ENCODE assay signal across 13 cellular contexts in the genomic region with DNA sequence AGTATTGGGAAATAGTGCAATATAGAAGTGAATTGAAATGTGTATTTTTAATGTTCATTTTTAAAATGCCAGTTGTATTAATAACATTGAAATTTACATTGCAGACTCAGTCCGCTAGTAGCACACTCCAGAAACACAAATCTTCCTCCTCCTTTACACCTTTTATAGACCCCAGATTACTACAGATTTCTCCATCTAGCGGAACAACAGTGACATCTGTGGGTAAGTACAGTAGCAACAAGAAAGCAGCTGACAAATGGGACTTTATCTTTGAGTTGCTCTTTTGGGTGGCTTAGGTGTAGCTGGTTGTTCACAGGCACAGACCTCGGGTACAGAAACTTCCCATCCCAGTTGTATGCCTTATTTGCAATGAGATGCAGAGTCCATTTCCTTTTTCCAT.
DNase-seq lines count a peak whose midpoint lies in the region; ATAC-seq, FAIRE-seq and TF ChIP-seq lines count a peak whose summit lies in the region.
"Had no signal": no experiment of that assay in that cellular context is flagged by ENCODE, and none has a peak within 500 bp of the region (broad histone marks: within the 10 kb centered on the region; RNA-seq: fewer than 3 reads in every experiment).

No MANE protein-coding gene starts in this region.

- no peaks in the 10 kb centered on the region for H3K27me3 Mint-ChIP-seq in CD8-positive, alpha-beta T cell (ENCODE audit: low read depth)
- H3K27me3 Mint-ChIP-seq: activated naive CD4-positive, alpha-beta T cell treated with anti-CD3 and anti-CD28 coated beads, Interleukin-2, amount 10 ng/mL, durations not matched to agents 7 days and 5 days had no signal

- H3K9ac ChIP-seq in kidney (ENCODE audit: low read length in 2 of 2), result no peak overlapping the region

- no peaks in the 10 kb centered on the region for H3K9me3 ChIP-seq in CD8-positive, alpha-beta T cell (ENCODE audit: low read length)
- H3K9me3 ChIP-seq in kidney (ENCODE audit: control insufficient read depth in 1 of 2, low read length in 2 of 2), result no peaks in the 10 kb centered on the region
- H3K9me3 ChIP-seq: spleen had no signal

- no peak overlapping the region for H3K27ac ChIP-seq in CD8-positive, alpha-beta T cell (ENCODE audit: low read depth, low read length)
- H3K27ac ChIP-seq in kidney (ENCODE audit: low read depth in 2 of 2, low read length in 2 of 2), result no peak overlapping the region
- H3K27ac ChIP-seq: spleen had no signal

- H3K36me3 ChIP-seq in CD8-positive, alpha-beta T cell (ENCODE audit: insufficient read depth, low read length), result peaks cover 65% of the 10 kb centered on the region
- H3K36me3 ChIP-seq in kidney (ENCODE audit: control insufficient read depth in 1 of 2, insufficient read depth in 2 of 2, low read length in 2 of 2), result peaks cover 39 to 41% of the 10 kb centered on the region in 2 donors

- peaks cover 93% of the 10 kb centered on the region for H3K36me3 Mint-ChIP-seq in CD8-positive, alpha-beta T cell

- no peaks in the 10 kb centered on the region for H3K4me1 Mint-ChIP-seq in CD8-positive, alpha-beta T cell (ENCODE audit: low read depth)
- H3K4me1 Mint-ChIP-seq: activated naive CD4-positive, alpha-beta T cell treated with anti-CD3 and anti-CD28 coated beads, Interleukin-2, amount 10 ng/mL, durations not matched to agents 7 days and 5 days had no signal

- CTCF ChIA-PET in CD8-positive, alpha-beta T cell (lab: Charles Lee), result interaction anchor here (0.9 to 2.2 kb wide), 4 partner anchors 10 to 532 kb away, joined by 3 to 8 read pairs (median 5); no protein-coding TSS in a partner anchor

- no peak overlapping the region for H3K4me3 ChIP-seq in CD8-positive, alpha-beta T cell (ENCODE audit: low read depth, low read length)
- no peak overlapping the region for H3K4me3 ChIP-seq in kidney (ENCODE audit: low read length in 2 of 2)
- H3K4me3 ChIP-seq: lung, spleen had no signal

- no peak for TF ChIP-seq CTCF in CD8-positive, alpha-beta T cell (IDR thresholded peaks at IDR 0.05)
- TF ChIP-seq CTCF in GM13977 (IDR thresholded peaks at IDR 0.05; ENCODE audit: extremely low read depth, insufficient read depth, missing control alignments) (peak; percentile 42), kidney (IDR thresholded peaks at IDR 0.05; ENCODE audit: borderline replicate concordance, extremely low read depth, insufficient read depth) (peak; percentile 16), omental fat pad (IDR thresholded peaks at IDR 0.05) (no peak)

- no peak for ATAC-seq in CD8-positive, alpha-beta T cell
- no peak for ATAC-seq in omental fat pad (ENCODE audit: low FRiP score)

- FAIRE-seq in kidney (lab: Jason Lieb, UNC), result no peak
- FAIRE-seq: GM12891 had no signal

- in situ Hi-C loops in GM13977 (cut with MboI; ENCODE audit: low pct_unique_long_range_greater_than_20kb, low sequenced_read_pairs, unreplicated experiment), result no loop called here

- no peak overlapping the region for H3K4me3 Mint-ChIP-seq in CD8-positive, alpha-beta T cell
- H3K4me3 Mint-ChIP-seq: activated naive CD4-positive, alpha-beta T cell treated with anti-CD3 and anti-CD28 coated beads, Interleukin-2, amount 10 ng/mL, durations not matched to agents 7 days and 5 days had no signal

- intact Hi-C loops in CD8-positive, alpha-beta T cell (cut with DNase I, micrococcal nuclease), result loop anchor here in 1 of 2 experiments (5.0 kb wide), 1 partner anchor 456 kb away; no protein-coding TSS in a partner anchor
- intact Hi-C loops in kidney (cut with DNase I), result no loop called here

- H3K4me1 ChIP-seq in CD8-positive, alpha-beta T cell (ENCODE audit: insufficient read depth, low read length), result no peaks in the 10 kb centered on the region
- H3K4me1 ChIP-seq in kidney (ENCODE audit: control insufficient read depth in 1 of 2, insufficient read depth in 1 of 2, low read depth in 1 of 2, low read length in 2 of 2), result no peaks in the 10 kb centered on the region
- H3K4me1 ChIP-seq: spleen had no signal

- no peaks in the 10 kb centered on the region for H3K9me3 Mint-ChIP-seq in CD8-positive, alpha-beta T cell
- H3K9me3 Mint-ChIP-seq: activated naive CD4-positive, alpha-beta T cell treated with anti-CD3 and anti-CD28 coated beads, Interleukin-2, amount 10 ng/mL, durations not matched to agents 7 days and 5 days had no signal

- peak overlapping the region; percentile 46 for H3K27ac Mint-ChIP-seq in CD8-positive, alpha-beta T cell
- H3K27ac Mint-ChIP-seq: activated naive CD4-positive, alpha-beta T cell treated with anti-CD3 and anti-CD28 coated beads, Interleukin-2, amount 10 ng/mL, durations not matched to agents 7 days and 5 days had no signal

- no peak for DNase-seq in CD8-positive, alpha-beta T cell
- DNase-seq in GM13977 (ENCODE audit: low spot score) (peak; percentile 24), SW480 (ENCODE audit: low spot score) (peak; percentile 24), kidney (no peak), DMS53 treated with DMSO at 0.1 percent for 48 hours (lab: John Stamatoyannopoulos, UW; ENCODE audit: unreplicated experiment) (no peak), dermis blood vessel endothelial cell (no peak), hepatic stellate cell (ENCODE audit: low spot score) (no peak), omental fat pad (ENCODE audit: low spot score) (no peak)
- DNase-seq: activated naive CD4-positive, alpha-beta T cell treated with anti-CD3 and anti-CD28 coated beads, Interleukin-2, amount 10 ng/mL, durations not matched to agents 7 days and 5 days; spleen; stimulated activated naive CD4-positive, alpha-beta T cell treated with Interleukin-2 at 50 U/mL for 16 hours had no signal

- no peaks in the 10 kb centered on the region for H3K27me3 ChIP-seq in CD8-positive, alpha-beta T cell (ENCODE audit: insufficient read depth, low read length)
- H3K27me3 ChIP-seq: spleen had no signal

- POLR2A ChIA-PET in CD8-positive, alpha-beta T cell (lab: Charles Lee), result no interaction called here

Comparison
In these comparisons a context has a peak if more than half of its experiments do, and no peak if none do; other contexts are left out.
1. DNase-seq: peak in GM13977 (single experiment) and SW480 (single experiment); none in CD8-positive, alpha-beta T cell (0 of 7), kidney (single experiment), DMS53 treated with DMSO at 0.1 percent for 48 hours (single experiment), dermis blood vessel endothelial cell (single experiment), hepatic stellate cell (single experiment) and omental fat pad (single experiment).
2. CTCF ChIP-seq: peak in GM13977 (single experiment) and kidney (single experiment); none in CD8-positive, alpha-beta T cell (single experiment) and omental fat pad (0 of 3).